In the genomic region with DNA sequence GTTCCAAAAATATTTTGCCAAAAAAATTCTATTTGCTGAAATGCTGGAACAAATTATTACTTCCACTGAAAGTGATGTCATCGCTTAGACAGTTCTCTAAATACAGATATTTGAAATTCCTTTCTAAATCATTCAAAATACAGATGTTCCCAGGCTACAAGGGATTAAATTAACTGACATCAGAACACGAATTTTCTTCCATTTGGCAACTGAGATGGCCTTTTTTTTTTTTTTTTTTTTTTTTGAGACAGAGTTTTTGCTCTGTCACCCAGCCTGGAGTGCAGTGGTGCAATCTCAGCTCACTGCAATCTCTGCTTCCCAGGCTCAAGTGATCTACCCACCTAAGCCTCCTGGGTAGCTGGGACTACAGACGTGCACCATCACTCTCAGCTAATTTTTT, we compare ENCODE assay signal across 13 cellular contexts. TPM values are rescaled to one million over a fixed set of nuclear protein-coding genes. Genes with fewer than 3 reads are reported as not detected.
A peak's percentile ranks its signal among the peaks of the same experiment; 100 is the strongest.
DNase-seq lines count a peak whose midpoint lies in the region; ATAC-seq and TF ChIP-seq lines count a peak whose summit lies in the region.
"Had no signal": no experiment of that assay in that cellular context is flagged by ENCODE, and none has a peak within 500 bp of the region (broad histone marks: within the 10 kb centered on the region; RNA-seq: fewer than 3 reads in every experiment).

No MANE protein-coding gene starts in this region.

- no peaks in the 10 kb centered on the region for H3K9me3 Mint-ChIP-seq in activated T-cell treated with anti-CD3 and anti-CD28 coated beads, Interleukin-2, amount 50 U/mL, for 4 hours
- H3K9me3 Mint-ChIP-seq: activated T-cell treated with anti-CD3 and anti-CD28 coated beads, Interleukin-2, amount 50 U/mL, for 24 hours had no signal

- no peaks in the 10 kb centered on the region for H3K4me1 Mint-ChIP-seq in activated T-cell treated with anti-CD3 and anti-CD28 coated beads, Interleukin-2, amount 50 U/mL, for 4 hours (ENCODE audit: low read depth)

- DNase-seq in AG04449 (ENCODE audit: low read depth, low spot score) (peak; percentile 49), HS-5 (ENCODE audit: low read depth) (peak; percentile 79), choroid plexus epithelial cell (ENCODE audit: low read depth) (peak; percentile 64), iris pigment epithelial cell (ENCODE audit: low read depth) (peak; percentile 82), GOT3 (lab: John Stamatoyannopoulos, UW) (no peak)
- DNase-seq in activated CD8-positive, alpha-beta memory T cell treated with anti-CD3 and anti-CD28 coated beads, Interleukin-2, amount 50 U/mL, for 4 hours = no peak
- no peak for DNase-seq in activated T-cell treated with anti-CD3 and anti-CD28 coated beads, Interleukin-2, amount 50 U/mL, for 4 hours
- DNase-seq: activated T-cell treated with anti-CD3 and anti-CD28 coated beads, Interleukin-2, amount 50 U/mL, for 24 hours; DND-41; MV-4-11; NCI-H345; uterus had no signal

- TF ChIP-seq CTCF in AG04449 (IDR thresholded peaks at IDR 0.05; ENCODE audit: insufficient read depth, low read length, missing control alignments) (no peak), choroid plexus epithelial cell (conservative IDR thresholded peaks at IDR 0.05; ENCODE audit: low read depth, low read length) (no peak)

- no peak overlapping the region for H3K4me3 Mint-ChIP-seq in activated T-cell treated with anti-CD3 and anti-CD28 coated beads, Interleukin-2, amount 50 U/mL, for 4 hours
- H3K4me3 Mint-ChIP-seq: activated T-cell treated with anti-CD3 and anti-CD28 coated beads, Interleukin-2, amount 50 U/mL, for 24 hours had no signal

- CTCF ChIA-PET in AG04449 (lab: Yijun Ruan, JAX) = interaction anchor here (1.2 to 1.5 kb wide), 2 partner anchors 22 kb away, joined by 3 to 5 read pairs; no protein-coding TSS in a partner anchor

- POLR2A ChIA-PET in AG04449 (lab: Yijun Ruan, JAX) = no interaction called here

- H3K27me3 Mint-ChIP-seq in activated T-cell treated with anti-CD3 and anti-CD28 coated beads, Interleukin-2, amount 50 U/mL, for 4 hours (ENCODE audit: low read depth) = no peaks in the 10 kb centered on the region
- H3K27me3 Mint-ChIP-seq: activated T-cell treated with anti-CD3 and anti-CD28 coated beads, Interleukin-2, amount 50 U/mL, for 24 hours had no signal

- no peak for ATAC-seq in GM19395 (IDR thresholded peaks at IDR 0.05; ENCODE audit: unreplicated experiment)
- no peak for ATAC-seq in activated T-cell treated with anti-CD3 and anti-CD28 coated beads, Interleukin-2, amount 50 U/mL, for 4 hours

- no peak overlapping the region for H3K4me3 ChIP-seq in AG04449 (ENCODE audit: low read depth, low read length)
- H3K4me3 ChIP-seq in choroid plexus epithelial cell (ENCODE audit: low read depth, low read length) = no peak overlapping the region
- H3K4me3 ChIP-seq: uterus had no signal

- peaks cover 16% of the 10 kb centered on the region for H3K36me3 Mint-ChIP-seq in activated T-cell treated with anti-CD3 and anti-CD28 coated beads, Interleukin-2, amount 50 U/mL, for 4 hours (ENCODE audit: insufficient read depth)

RNA-seq across cellular contexts. Expression of gene P4HA1, which starts 57.0 kb away (rescaled TPM):
- 10 to 100 TPM; 19.8 to 23.8 (median 21.5) TPM for total RNA-seq in activated T-cell treated with anti-CD3 and anti-CD28 coated beads, Interleukin-2, amount 50 U/mL, for 4 hours

Comparison
In these comparisons a context has a peak if more than half of its experiments do, and no peak if none do; other contexts are left out.
1. DNase-seq: peak in AG04449 (single experiment), HS-5 (single experiment), choroid plexus epithelial cell (single experiment) and iris pigment epithelial cell (single experiment); none in GOT3 (single experiment), activated CD8-positive, alpha-beta memory T cell treated with anti-CD3 and anti-CD28 coated beads, Interleukin-2, amount 50 U/mL, for 4 hours (single experiment) and activated T-cell treated with anti-CD3 and anti-CD28 coated beads, Interleukin-2, amount 50 U/mL, for 4 hours (single experiment).